In the genomic region with DNA sequence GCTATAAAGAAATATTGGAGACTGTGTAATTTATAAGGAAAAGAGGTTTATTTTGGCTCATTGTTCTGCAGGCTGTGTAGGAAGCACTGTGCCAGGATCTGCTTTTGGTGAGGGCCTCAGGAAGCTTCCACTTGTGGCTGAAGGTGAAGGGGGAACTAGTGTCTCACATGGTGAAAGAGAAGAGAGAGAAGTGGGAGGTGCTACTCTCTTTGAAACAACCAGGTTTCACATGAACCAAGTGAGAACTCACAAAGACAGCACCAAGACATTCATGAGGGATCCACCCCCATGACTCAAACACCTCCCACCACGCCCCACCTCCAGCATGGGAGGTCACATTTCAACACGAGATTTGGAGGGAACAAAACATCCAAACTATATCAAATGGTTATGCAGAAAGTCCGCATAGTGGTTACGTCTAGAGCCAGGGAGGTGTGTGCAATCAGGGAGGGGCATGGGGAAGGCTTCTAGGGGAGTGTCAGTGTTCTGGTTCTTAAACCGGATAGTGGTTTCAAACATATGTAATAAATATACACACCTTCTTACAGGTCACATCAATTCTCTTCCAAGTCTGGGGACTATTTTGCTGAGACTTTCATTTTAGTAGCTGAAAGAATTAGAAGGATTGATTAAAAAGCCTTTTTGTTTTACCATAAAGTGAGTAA, we compare ENCODE assay signal across 17 cellular contexts.
DNase-seq lines count a peak whose midpoint lies in the region; ATAC-seq and TF ChIP-seq lines count a peak whose summit lies in the region.
"Had no signal": no experiment of that assay in that cellular context is flagged by ENCODE, and none has a peak within 500 bp of the region (broad histone marks: within the 10 kb centered on the region; RNA-seq: fewer than 3 reads in every experiment).

No MANE protein-coding gene starts in this region.

- peaks cover 15% of the 10 kb centered on the region for H3K4me1 ChIP-seq in HEK293 (ENCODE audit: control insufficient read depth, insufficient read depth, low read length)

- H3K27ac ChIP-seq in C4-2B (peak overlapping the region; percentile 65), HEK293 (ENCODE audit: extremely low read depth, low read depth, low read length) (no peak overlapping the region)

- no peak overlapping the region for H3K4me3 ChIP-seq in HEK293 (ENCODE audit: low read depth, low read length)
- no peak overlapping the region for H3K4me3 ChIP-seq in H7 (ENCODE audit: insufficient read depth, low read depth, low read length)

- H3K36me3 ChIP-seq in HEK293 (ENCODE audit: control insufficient read depth in 2 of 2, insufficient read depth in 1 of 2, low read length in 2 of 2) (no peaks in the 10 kb centered on the region), H7 (replicated peaks; ENCODE audit: control insufficient read depth, insufficient read depth, low read length) (no peaks in the 10 kb centered on the region)

- H3K27ac Mint-ChIP-seq in WTC11 (peak overlapping the region; percentile 66), immature natural killer cell (peak overlapping the region in 5 of 6 donors; percentile 12 to 73 (median 38))
- H3K27ac Mint-ChIP-seq in activated CD4-positive, alpha-beta T cell treated with anti-CD3 and anti-CD28 coated beads, Interleukin-2, amount 10 ng/mL, durations not matched to agents 24 days and 14 days, result no peak overlapping the region

- no peaks in the 10 kb centered on the region for H3K27me3 ChIP-seq in H7 (ENCODE audit: control insufficient read depth, insufficient read depth, low read length)

- H3K36me3 Mint-ChIP-seq in WTC11, result peaks cover 13% of the 10 kb centered on the region
- peaks cover 0 to 8% (median 0%) of the 10 kb centered on the region in 3 donors for H3K36me3 Mint-ChIP-seq in immature natural killer cell
- no peaks in the 10 kb centered on the region for H3K36me3 Mint-ChIP-seq in activated CD4-positive, alpha-beta T cell treated with anti-CD3 and anti-CD28 coated beads, Interleukin-2, amount 10 ng/mL, durations not matched to agents 24 days and 14 days (ENCODE audit: low read depth)

- no peaks in the 10 kb centered on the region; the same call in 1 of the 2 replicates for H3K9me3 ChIP-seq in HEK293 (ENCODE audit: control insufficient read depth, insufficient read depth, low read depth, low read length)

- no peak overlapping the region for H3K4me3 Mint-ChIP-seq in WTC11
- peak overlapping the region in 3 of 5 donors; percentile 26 to 63 (median 61) for H3K4me3 Mint-ChIP-seq in immature natural killer cell
- no peak overlapping the region for H3K4me3 Mint-ChIP-seq in activated CD4-positive, alpha-beta T cell treated with anti-CD3 and anti-CD28 coated beads, Interleukin-2, amount 10 ng/mL, durations not matched to agents 24 days and 14 days

- POLR2A ChIA-PET in HEK293 (lab: Yijun Ruan, JAX) (no interaction called here), WTC11 (lab: Charles Lee) (no interaction called here)

- no peak for DNase-seq in WTC11 (ENCODE audit: low spot score)
- peak in 1 of 3 donors; percentile 6 for DNase-seq in immature natural killer cell
- DNase-seq in activated CD4-positive, alpha-beta T cell treated with anti-CD3 and anti-CD28 coated beads, Interleukin-2, amount 10 ng/mL, durations not matched to agents 24 days and 14 days, result no peak
- no peak for DNase-seq in H7
- DNase-seq in KBM-7, result no peak
- DNase-seq: DND-41, GF-D8, HCEC 1CT, NCI-H1092 treated with DMSO at 0.1 percent for 48 hours, NCI-H1694, NCI-H2107, NCI-H226 had no signal

- peaks cover 70% of the 10 kb centered on the region for H3K4me1 Mint-ChIP-seq in WTC11
- peaks cover 54 to 65% of the 10 kb centered on the region in 2 donors for H3K4me1 Mint-ChIP-seq in immature natural killer cell
- peaks cover under 1% of the 10 kb centered on the region for H3K4me1 Mint-ChIP-seq in activated CD4-positive, alpha-beta T cell treated with anti-CD3 and anti-CD28 coated beads, Interleukin-2, amount 10 ng/mL, durations not matched to agents 24 days and 14 days

- no peak for TF ChIP-seq CTCF in C4-2B (conservative IDR thresholded peaks at IDR 0.05)
- TF ChIP-seq CTCF in HEK293 (tag by site-specific recombination; IDR thresholded peaks at IDR 0.05), result no peak
- no peak for TF ChIP-seq CTCF in WTC11 (IDR thresholded peaks at IDR 0.05)

- H3K27me3 Mint-ChIP-seq in WTC11 (ENCODE audit: low read depth) (no peaks in the 10 kb centered on the region), immature natural killer cell (ENCODE audit: low read depth in 3 of 3) (peaks cover 0 to 2% (median 1%) of the 10 kb centered on the region in 3 donors)
- H3K27me3 Mint-ChIP-seq in activated CD4-positive, alpha-beta T cell treated with anti-CD3 and anti-CD28 coated beads, Interleukin-2, amount 10 ng/mL, durations not matched to agents 24 days and 14 days, result no peaks in the 10 kb centered on the region

- CTCF ChIA-PET in HEK293 (lab: Yijun Ruan, JAX), result no interaction called here
- CTCF ChIA-PET in WTC11 (lab: Charles Lee), result no interaction called here

- no peak for ATAC-seq in WTC11
- no peak for ATAC-seq in GM21619 (IDR thresholded peaks at IDR 0.05; ENCODE audit: unreplicated experiment)
- ATAC-seq: Right ventricle myocardium inferior, SK-N-SH treated with all-trans-retinoic acid at 6 μM for 48 hours had no signal

- intact Hi-C loops in activated CD4-positive, alpha-beta T cell treated with anti-CD3 and anti-CD28 coated beads, Interleukin-2, amount 10 ng/mL, durations not matched to agents 24 days and 14 days (cut with micrococcal nuclease), result no loop called here

- in situ Hi-C loops in KBM-7 (cut with MboI; ENCODE audit: low pct_unique_long_range_greater_than_20kb, low sequenced_read_pairs), result loop anchor here (25.0 kb wide), 1 partner anchor 269 kb away; no protein-coding TSS in a partner anchor

- H3K9me3 Mint-ChIP-seq in WTC11 (peaks cover 17% of the 10 kb centered on the region), immature natural killer cell (peaks cover 0 to 12% (median 7%) of the 10 kb centered on the region in 6 donors)
- H3K9me3 Mint-ChIP-seq in activated CD4-positive, alpha-beta T cell treated with anti-CD3 and anti-CD28 coated beads, Interleukin-2, amount 10 ng/mL, durations not matched to agents 24 days and 14 days, result no peaks in the 10 kb centered on the region

TF ChIP-seq in HEK293, 187 proteins besides CTCF, POLR2A, EP300 and RAD21 (continues in another document):
- TF ChIP-seq ZNF274 (IDR thresholded peaks at IDR 0.05; ENCODE audit: low read length) (no peak; the same call in 1 of the 2 replicates), ZNF274 (tag by site-specific recombination; IDR thresholded peaks at IDR 0.05; ENCODE audit: borderline replicate concordance) (peak; percentile 91; the same call in 1 of the 2 replicates), ZBTB20 (tag by site-specific recombination; IDR thresholded peaks at IDR 0.05) (no peak), HOXA7 (CRISPR knock-in tag; IDR thresholded peaks at IDR 0.05; ENCODE audit: borderline replicate concordance) (no peak)
- TF ChIP-seq, protein P1, sequence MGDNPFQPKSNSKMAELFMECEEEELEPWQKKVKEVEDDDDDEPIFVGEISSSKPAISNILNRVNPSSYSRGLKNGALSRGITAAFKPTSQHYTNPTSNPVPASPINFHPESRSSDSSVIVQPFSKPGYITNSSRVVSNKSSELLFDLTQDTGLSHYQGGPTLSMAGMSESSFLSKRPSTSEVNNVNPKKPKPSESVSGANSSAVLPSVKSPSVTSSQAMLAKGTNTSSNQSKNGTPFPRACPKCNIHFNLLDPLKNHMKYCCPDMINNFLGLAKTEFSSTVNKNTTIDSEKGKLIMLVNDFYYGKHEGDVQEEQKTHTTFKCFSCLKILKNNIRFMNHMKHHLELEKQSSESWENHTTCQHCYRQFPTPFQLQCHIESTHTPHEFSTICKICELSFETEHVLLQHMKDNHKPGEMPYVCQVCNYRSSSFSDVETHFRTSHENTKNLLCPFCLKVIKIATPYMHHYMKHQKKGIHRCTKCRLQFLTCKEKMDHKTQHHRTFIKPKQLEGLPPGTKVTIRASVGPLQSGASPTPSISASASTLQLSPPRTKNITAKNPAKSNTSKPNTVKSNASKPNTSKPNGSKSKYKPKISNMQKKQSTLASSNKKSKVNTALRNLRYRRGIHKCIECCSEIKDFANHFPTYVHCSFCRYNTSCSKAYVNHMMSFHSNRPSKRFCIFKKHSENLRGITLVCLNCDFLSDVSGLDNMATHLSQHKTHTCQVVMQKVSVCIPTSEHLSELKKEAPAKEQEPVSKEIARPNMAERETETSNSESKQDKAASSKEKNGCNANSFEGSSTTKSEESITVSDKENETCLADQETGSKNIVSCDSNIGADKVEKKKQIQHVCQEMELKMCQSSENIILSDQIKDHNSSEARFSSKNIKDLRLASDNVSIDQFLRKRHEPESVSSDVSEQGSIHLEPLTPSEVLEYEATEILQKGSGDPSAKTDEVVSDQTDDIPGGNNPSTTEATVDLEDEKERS (tag by site-specific recombination; IDR thresholded peaks at IDR 0.05), result no peak

TF ChIP-seq in WTC11, 78 proteins besides CTCF, POLR2A, EP300 and RAD21 (continues in another document):
- TF ChIP-seq, protein P2, sequence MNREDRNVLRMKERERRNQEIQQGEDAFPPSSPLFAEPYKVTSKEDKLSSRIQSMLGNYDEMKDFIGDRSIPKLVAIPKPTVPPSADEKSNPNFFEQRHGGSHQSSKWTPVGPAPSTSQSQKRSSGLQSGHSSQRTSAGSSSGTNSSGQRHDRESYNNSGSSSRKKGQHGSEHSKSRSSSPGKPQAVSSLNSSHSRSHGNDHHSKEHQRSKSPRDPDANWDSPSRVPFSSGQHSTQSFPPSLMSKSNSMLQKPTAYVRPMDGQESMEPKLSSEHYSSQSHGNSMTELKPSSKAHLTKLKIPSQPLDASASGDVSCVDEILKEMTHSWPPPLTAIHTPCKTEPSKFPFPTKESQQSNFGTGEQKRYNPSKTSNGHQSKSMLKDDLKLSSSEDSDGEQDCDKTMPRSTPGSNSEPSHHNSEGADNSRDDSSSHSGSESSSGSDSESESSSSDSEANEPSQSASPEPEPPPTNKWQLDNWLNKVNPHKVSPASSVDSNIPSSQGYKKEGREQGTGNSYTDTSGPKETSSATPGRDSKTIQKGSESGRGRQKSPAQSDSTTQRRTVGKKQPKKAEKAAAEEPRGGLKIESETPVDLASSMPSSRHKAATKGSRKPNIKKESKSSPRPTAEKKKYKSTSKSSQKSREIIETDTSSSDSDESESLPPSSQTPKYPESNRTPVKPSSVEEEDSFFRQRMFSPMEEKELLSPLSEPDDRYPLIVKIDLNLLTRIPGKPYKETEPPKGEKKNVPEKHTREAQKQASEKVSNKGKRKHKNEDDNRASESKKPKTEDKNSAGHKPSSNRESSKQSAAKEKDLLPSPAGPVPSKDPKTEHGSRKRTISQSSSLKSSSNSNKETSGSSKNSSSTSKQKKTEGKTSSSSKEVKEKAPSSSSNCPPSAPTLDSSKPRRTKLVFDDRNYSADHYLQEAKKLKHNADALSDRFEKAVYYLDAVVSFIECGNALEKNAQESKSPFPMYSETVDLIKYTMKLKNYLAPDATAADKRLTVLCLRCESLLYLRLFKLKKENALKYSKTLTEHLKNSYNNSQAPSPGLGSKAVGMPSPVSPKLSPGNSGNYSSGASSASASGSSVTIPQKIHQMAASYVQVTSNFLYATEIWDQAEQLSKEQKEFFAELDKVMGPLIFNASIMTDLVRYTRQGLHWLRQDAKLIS (CRISPR knock-in tag; IDR thresholded peaks at IDR 0.05; ENCODE audit: borderline replicate concordance), result no peak

Comparison
In these comparisons a context has a peak if more than half of its experiments do, and no peak if none do; other contexts are left out.
1. H3K4me3 Mint-ChIP-seq: peak in immature natural killer cell (3 of 5); none in WTC11 (single experiment) and activated CD4-positive, alpha-beta T cell treated with anti-CD3 and anti-CD28 coated beads, Interleukin-2, amount 10 ng/mL, durations not matched to agents 24 days and 14 days (single experiment).